Comparison of ENCODE assay signal across 8 cellular contexts in genomic region chr1:247409869-247410544, GRCh38. TPM values are rescaled to one million over a fixed set of nuclear protein-coding genes. Genes with fewer than 3 reads are reported as not detected.
DNase-seq lines count a peak whose midpoint lies in the region; ATAC-seq and TF ChIP-seq lines count a peak whose summit lies in the region.

No MANE protein-coding gene starts in this region.

- H3K36me3 ChIP-seq in MM.1S (replicated peaks; ENCODE audit: insufficient read depth, low read length) (no peaks in the 10 kb centered on the region), neuronal stem cell (replicated peaks in 1 of 2; ENCODE audit: control insufficient read depth in 2 of 2, insufficient read depth in 2 of 2, low read length in 2 of 2) (no peaks in the 10 kb centered on the region), tibial artery (no peaks in the 10 kb centered on the region)

- TF ChIP-seq CTCF in MM.1S (IDR thresholded peaks at IDR 0.05; ENCODE audit: low read length) (no peak), tibial artery (IDR thresholded peaks at IDR 0.05) (no peak)

- H3K79me2 ChIP-seq in MM.1S (ENCODE audit: low read length): no peaks in the 10 kb centered on the region

- no peak overlapping the region for H3K18ac ChIP-seq in neuronal stem cell (ENCODE audit: low read length)

- no peak overlapping the region for H3K14ac ChIP-seq in neuronal stem cell (ENCODE audit: low read length)

- no CpG with 5 or more reads among the region's 11 CpGs for WGBS in neuronal stem cell (ENCODE audit: extremely low coverage in 2 of 2, insufficient read length in 2 of 2, insufficient replicate concordance in 1 of 2), 2 donors

- no peak overlapping the region for H2BK15ac ChIP-seq in neuronal stem cell (ENCODE audit: low read length)

- H3K9me3 Mint-ChIP-seq in effector memory CD8-positive, alpha-beta T cell: no peaks in the 10 kb centered on the region

- no peak overlapping the region for H3K23ac ChIP-seq in neuronal stem cell (ENCODE audit: low read depth, low read length, poor library complexity)

- H3K4me3 Mint-ChIP-seq in effector memory CD8-positive, alpha-beta T cell: peak overlapping the region; percentile 75 to 77

- no peaks in the 10 kb centered on the region for H3K9me2 ChIP-seq in MM.1S (replicated peaks; ENCODE audit: insufficient read depth, low read length)

- H3K4me1 ChIP-seq in MM.1S (ENCODE audit: low read length) (peaks cover 11% of the 10 kb centered on the region; the same call in 1 of the 2 replicates), neuronal stem cell (ENCODE audit: control insufficient read depth in 2 of 2, insufficient read depth in 1 of 2, low read depth in 1 of 2, low read length in 2 of 2) (no peaks in the 10 kb centered on the region), tibial artery (no peaks in the 10 kb centered on the region)

- H3K9ac ChIP-seq in MM.1S (ENCODE audit: low read length): no peak overlapping the region
- no peak overlapping the region for H3K9ac ChIP-seq in neuronal stem cell (ENCODE audit: low read depth, low read length, poor library complexity)

- peak; percentile 83 for DNase-seq in MM.1S
- peak in 2 of 3 experiments; percentile 10 to 11 for DNase-seq in effector memory CD8-positive, alpha-beta T cell
- no peak for DNase-seq in A172 (ENCODE audit: low spot score)
- no peak for DNase-seq in neuronal stem cell (ENCODE audit: low spot score)
- no peak for DNase-seq in DMS53 (lab: John Stamatoyannopoulos, UW)
- no peak for DNase-seq in tibial artery

- intact Hi-C loops in tibial artery (cut with DNase I; ENCODE audit: low total_unique reads): no loop called here

- no peaks in the 10 kb centered on the region for H3K79me1 ChIP-seq in neuronal stem cell (ENCODE audit: low read depth, low read length)

- H2AFZ ChIP-seq in MM.1S (ENCODE audit: low read length) (0 out of 2 replicates have a peak overlapping the region, but pooled peaks have one; percentile 6), neuronal stem cell (ENCODE audit: low read length) (no peak overlapping the region)

- peak overlapping the region; percentile 30 for H3K4me3 ChIP-seq in MM.1S (ENCODE audit: low read length)
- no peak overlapping the region for H3K4me3 ChIP-seq in neuronal stem cell (ENCODE audit: low read length in 2 of 2)
- H3K4me3 ChIP-seq in tibial artery: no peak overlapping the region

- no peak overlapping the region for H2BK12ac ChIP-seq in neuronal stem cell (ENCODE audit: low read length)

- H3K27ac Mint-ChIP-seq in effector memory CD8-positive, alpha-beta T cell: peak overlapping the region; percentile 89 to 95

- H3K4ac ChIP-seq in neuronal stem cell (ENCODE audit: low read length): no peak overlapping the region

- H3F3A ChIP-seq in MM.1S (ENCODE audit: insufficient read depth, low read length): peaks cover 14% of the 10 kb centered on the region

- ATAC-seq in GM18498 (IDR thresholded peaks at IDR 0.05; ENCODE audit: unreplicated experiment) (peak; percentile 82), GM21786 (IDR thresholded peaks at IDR 0.05; ENCODE audit: unreplicated experiment) (peak; percentile 80)
- peak; percentile 54 for ATAC-seq in effector memory CD8-positive, alpha-beta T cell (replicated peaks)

- no peak overlapping the region for H2AK5ac ChIP-seq in neuronal stem cell (ENCODE audit: low read depth, low read length)

- H4K91ac ChIP-seq in neuronal stem cell (ENCODE audit: low read depth, low read length, poor library complexity): no peak overlapping the region

- H3K36me3 Mint-ChIP-seq in effector memory CD8-positive, alpha-beta T cell (ENCODE audit: insufficient read depth): peaks cover 3% of the 10 kb centered on the region

- H3K9me3 ChIP-seq in MM.1S (replicated peaks; ENCODE audit: insufficient read depth, low read length): no peaks in the 10 kb centered on the region
- H3K9me3 ChIP-seq in neuronal stem cell (replicated peaks in 1 of 2; ENCODE audit: control insufficient read depth in 2 of 2, insufficient read depth in 1 of 2, low read depth in 1 of 2, low read length in 2 of 2): peaks cover 0 to 3% of the 10 kb centered on the region in 2 donors
- no peaks in the 10 kb centered on the region for H3K9me3 ChIP-seq in tibial artery

- no peaks in the 10 kb centered on the region for H4K20me1 ChIP-seq in MM.1S (ENCODE audit: insufficient read depth, low read length)

- H3K27ac ChIP-seq in MM.1S (ENCODE audit: low read length) (no peak overlapping the region), neuronal stem cell (replicated peaks; ENCODE audit: low read length) (no peak overlapping the region), tibial artery (no peak overlapping the region)

- no peak overlapping the region for H2BK120ac ChIP-seq in neuronal stem cell (ENCODE audit: low read depth, low read length)

- peaks cover 31 to 37% of the 10 kb centered on the region in 2 donors for H3K4me1 Mint-ChIP-seq in effector memory CD8-positive, alpha-beta T cell (ENCODE audit: low read depth in 2 of 2)

- peaks cover 68% of the 10 kb centered on the region for H3K27me3 ChIP-seq in MM.1S (replicated peaks; ENCODE audit: insufficient read depth, low read length)
- H3K27me3 ChIP-seq in neuronal stem cell (ENCODE audit: control insufficient read depth in 3 of 3, insufficient read depth in 3 of 3, low read depth in 1 of 3, low read length in 3 of 3): no peaks in the 10 kb centered on the region
- no peaks in the 10 kb centered on the region for H3K27me3 ChIP-seq in tibial artery

- no peak overlapping the region for H4K8ac ChIP-seq in neuronal stem cell (ENCODE audit: low read depth, low read length)

- H3K4me2 ChIP-seq in MM.1S (ENCODE audit: low read depth, low read length) (peak overlapping the region; percentile 66), neuronal stem cell (ENCODE audit: insufficient read depth, low read length, poor library complexity, severe bottlenecking) (no peak overlapping the region)

- no peaks in the 10 kb centered on the region for H3K27me3 Mint-ChIP-seq in effector memory CD8-positive, alpha-beta T cell

- no peak overlapping the region for H2BK5ac ChIP-seq in neuronal stem cell (ENCODE audit: low read length)

RNA-seq across cellular contexts. Expression of gene NLRP3, which starts 6.0 kb away (rescaled TPM):
- total RNA-seq in A172 (2014; rRNA removed; shearing (Covaris generic)): 0.24 and 0.43 TPM in 2 replicates
- polyA plus RNA-seq in neuronal stem cell (2013, experiment 1 of 2): 0.24 TPM
- 0.26 TPM for polyA plus RNA-seq in neuronal stem cell (2013, experiment 2 of 2)

RNA-seq across cellular contexts. Expression of gene OR2B11, which starts 47.9 kb away (rescaled TPM):
- not detected in 2 replicates for total RNA-seq in A172 (2014; rRNA removed; shearing (Covaris generic))
- polyA plus RNA-seq in neuronal stem cell (2013, experiment 1 of 2): not detected
- polyA plus RNA-seq in neuronal stem cell (2013, experiment 2 of 2): not detected

Comparison
In these comparisons a context has a peak if more than half of its experiments do, and no peak if none do; other contexts are left out.
1. DNase-seq: peak in MM.1S (single experiment) and effector memory CD8-positive, alpha-beta T cell (2 of 3); none in A172 (single experiment), neuronal stem cell (single experiment), DMS53 (single experiment) and tibial artery (0 of 2).
2. Peak in every context shown above with its lines, with median percentiles within 50 percentile points of each other: ATAC-seq.